8 cellular contexts compared by ENCODE assay signal in genomic region chr2:239143858-239144712, GRCh38.
DNase-seq lines count a peak whose midpoint lies in the region; ATAC-seq and TF ChIP-seq lines count a peak whose summit lies in the region.

No MANE protein-coding gene starts in this region.

- no peak overlapping the region for H3K18ac ChIP-seq in IMR-90 (ENCODE audit: low read depth, low read length)

- H4K91ac ChIP-seq in IMR-90 (ENCODE audit: insufficient read depth, low read depth, low read length): no peak overlapping the region

- H3K4me3 ChIP-seq in IMR-90 (ENCODE audit: insufficient read depth, low read depth, low read length) (no peak overlapping the region), fibroblast of villous mesenchyme (ENCODE audit: low read depth, low read length) (no peak overlapping the region)

- no peaks in the 10 kb centered on the region for H3K9me3 ChIP-seq in IMR-90 (ENCODE audit: control insufficient read depth, insufficient read depth, low read length)

- no peak overlapping the region for H2AK5ac ChIP-seq in IMR-90 (ENCODE audit: low read depth, low read length)

- TF ChIP-seq RAD21 in IMR-90 (IDR thresholded peaks at IDR 0.05; ENCODE audit: low read length): peak; percentile 73

- TF ChIP-seq CTCF in IMR-90 (conservative IDR thresholded peaks at IDR 0.05; ENCODE audit: low read depth, low read length) (peak; percentile 59), fibroblast of villous mesenchyme (IDR thresholded peaks at IDR 0.05; ENCODE audit: insufficient read depth, low read depth, low read length) (peak; percentile 82), osteocyte (IDR thresholded peaks at IDR 0.05) (peak; percentile 71)
- TF ChIP-seq CTCF in activated CD8-positive, alpha-beta T cell treated with anti-CD3 and anti-CD28 coated beads for 36 hours (IDR thresholded peaks at IDR 0.05): peak; percentile 55

- H3K4me1 ChIP-seq in IMR-90 (ENCODE audit: control insufficient read depth, insufficient read depth, low read length): no peaks in the 10 kb centered on the region

- no peak overlapping the region for H3K27ac Mint-ChIP-seq in activated CD8-positive, alpha-beta T cell treated with anti-CD3 and anti-CD28 coated beads for 36 hours
- H3K27ac Mint-ChIP-seq in osteocyte (ENCODE audit: unreplicated experiment): no peak overlapping the region

- no peak overlapping the region for H4K5ac ChIP-seq in IMR-90 (ENCODE audit: low read depth, low read length)

- in situ Hi-C loops in IMR-90 (cut with MboI; ENCODE audit: low sequenced_read_pairs): loop anchor here (25.0 kb wide), 1 partner anchor 843 kb away; no protein-coding TSS in a partner anchor

- no peak overlapping the region for H3K4me2 ChIP-seq in IMR-90 (ENCODE audit: low read depth, low read length)

- H3K23ac ChIP-seq in IMR-90 (ENCODE audit: low read depth, low read length): no peak overlapping the region

- H2AK9ac ChIP-seq in IMR-90 (replicated peaks; ENCODE audit: low read depth, low read length, poor library complexity): peak overlapping the region; percentile 60

- H3K36me3 ChIP-seq in IMR-90 (ENCODE audit: control insufficient read depth, insufficient read depth, low read length): peaks cover 73% of the 10 kb centered on the region

- H3K56ac ChIP-seq in IMR-90 (ENCODE audit: extremely low read depth, insufficient read depth, low read length): no peak overlapping the region

- dilution Hi-C loops in IMR-90 (cut with HindIII; ENCODE audit: low sequenced_read_pairs, unreplicated experiment): no loop called here

- H3K36me3 Mint-ChIP-seq in activated CD8-positive, alpha-beta T cell treated with anti-CD3 and anti-CD28 coated beads for 36 hours (ENCODE audit: low read depth): peaks cover 16% of the 10 kb centered on the region
- H3K36me3 Mint-ChIP-seq in osteocyte (ENCODE audit: unreplicated experiment): peaks cover 2% of the 10 kb centered on the region

- intact Hi-C loops in IMR-90 (cut with micrococcal nuclease): loop anchor here (1.0 to 5.0 kb wide), 2 partner anchors 257 to 848 kb away; partner anchors contain the start of gene HDAC4
- intact Hi-C loops in activated CD8-positive, alpha-beta T cell treated with anti-CD3 and anti-CD28 coated beads for 36 hours (cut with micrococcal nuclease): loop anchor here (10.0 kb wide), 1 partner anchor 111 kb away; no protein-coding TSS in a partner anchor

- H3K9me3 Mint-ChIP-seq in activated CD8-positive, alpha-beta T cell treated with anti-CD3 and anti-CD28 coated beads for 36 hours: no peaks in the 10 kb centered on the region
- H3K9me3 Mint-ChIP-seq in osteocyte (ENCODE audit: unreplicated experiment): no peaks in the 10 kb centered on the region

- no peak overlapping the region for H2BK120ac ChIP-seq in IMR-90 (ENCODE audit: low read depth, low read length)

- ATAC-seq in IMR-90 (ENCODE audit: low read depth) (peak; percentile 98), GM21381 (IDR thresholded peaks at IDR 0.05; ENCODE audit: unreplicated experiment) (no peak)
- ATAC-seq in activated CD8-positive, alpha-beta T cell treated with anti-CD3 and anti-CD28 coated beads for 36 hours: peak; percentile 88

- no peak overlapping the region for H2BK20ac ChIP-seq in IMR-90 (ENCODE audit: low read depth, low read length)

- H3K4me3 Mint-ChIP-seq in activated CD8-positive, alpha-beta T cell treated with anti-CD3 and anti-CD28 coated beads for 36 hours: no peak overlapping the region
- no peak overlapping the region for H3K4me3 Mint-ChIP-seq in osteocyte (ENCODE audit: unreplicated experiment)

- no peaks in the 10 kb centered on the region for H3K79me1 ChIP-seq in IMR-90 (ENCODE audit: low read depth in 1 of 2, low read length in 2 of 2)

- peak overlapping the region; percentile 64 for H2AFZ ChIP-seq in IMR-90 (replicated peaks; ENCODE audit: low read length, poor library complexity)

- 88% methylated on average over 22 of the region's 29 CpGs; no CpG with 5 or more reads in 1 of the 2 experiments for WGBS in IMR-90 (ENCODE audit: extremely low coverage in 2 of 2, insufficient read length in 1 of 2), 2 experiments

- POLR2A ChIA-PET in IMR-90 (lab: Charles Lee; ENCODE audit: unreplicated experiment): no interaction called here
- POLR2A ChIA-PET in activated CD8-positive, alpha-beta T cell treated with anti-CD3 and anti-CD28 coated beads for 36 hours (lab: Charles Lee): interaction anchor here (0.6 kb wide), 1 partner anchor 26 kb away, joined by 3 read pairs; no protein-coding TSS in a partner anchor

- H4K8ac ChIP-seq in IMR-90 (ENCODE audit: low read depth in 2 of 2, low read length in 2 of 2): no peak overlapping the region

- H3K27me3 ChIP-seq in IMR-90 (ENCODE audit: control insufficient read depth, insufficient read depth, low read length): no peaks in the 10 kb centered on the region

- DNase-seq in NCI-H1417 (lab: John Stamatoyannopoulos, UW) (peak; percentile 3 to 50 (median 8)), NCI-H1417 treated with DMSO at 0.1 percent for 48 hours (lab: John Stamatoyannopoulos, UW) (no peak), IMR-90 (peak; percentile 53), fibroblast of villous mesenchyme (ENCODE audit: low read depth) (peak; percentile 65), osteocyte (ENCODE audit: extremely low spot score, unreplicated experiment) (no peak), NOMO-1 treated with DMSO at 0.1 percent for 48 hours (lab: John Stamatoyannopoulos, UW; ENCODE audit: unreplicated experiment) (no peak)
- DNase-seq in activated CD8-positive, alpha-beta T cell treated with anti-CD3 and anti-CD28 coated beads for 36 hours: peak; percentile 44

- CTCF ChIA-PET in IMR-90 (lab: Yijun Ruan, JAX): interaction anchor here (1.1 to 1.3 kb wide), 2 partner anchors 8 to 847 kb away, joined by 3 to 4 read pairs; no protein-coding TSS in a partner anchor
- CTCF ChIA-PET in activated CD8-positive, alpha-beta T cell treated with anti-CD3 and anti-CD28 coated beads for 36 hours (lab: Charles Lee): interaction anchor here (0.6 to 3.1 kb wide), 17 partner anchors 9 to 255 kb away, joined by 3 to 10 read pairs (median 3); no protein-coding TSS in a partner anchor

- no TSS peak for BruUV-seq in IMR-90 (replicated peaks; lab: Mats Ljungman, UMichigan)

- no peak overlapping the region for H3K14ac ChIP-seq in IMR-90 (replicated peaks; ENCODE audit: low read depth, low read length)

- H3K9ac ChIP-seq in IMR-90 (ENCODE audit: low read depth, low read length): no peak overlapping the region

- H3K9me1 ChIP-seq in IMR-90 (ENCODE audit: insufficient read depth, low read length): 0 out of 2 replicates have a peak, but pooled peaks cover 3% of the 10 kb centered on the region

- H3K27ac ChIP-seq in IMR-90 (ENCODE audit: insufficient read depth, low read length): no peak overlapping the region

- H3K4me1 Mint-ChIP-seq in activated CD8-positive, alpha-beta T cell treated with anti-CD3 and anti-CD28 coated beads for 36 hours (ENCODE audit: low read depth): no peaks in the 10 kb centered on the region
- no peaks in the 10 kb centered on the region for H3K4me1 Mint-ChIP-seq in osteocyte (ENCODE audit: unreplicated experiment)

- H2BK15ac ChIP-seq in IMR-90 (ENCODE audit: low read depth, low read length): no peak overlapping the region

- no peak for TF ChIP-seq POLR2A in IMR-90 (IDR thresholded peaks at IDR 0.05; ENCODE audit: low read depth, low read length)

- H4K20me1 ChIP-seq in IMR-90 (ENCODE audit: insufficient read depth, low read length): peaks cover 3% of the 10 kb centered on the region

- no peaks in the 10 kb centered on the region for H3K27me3 Mint-ChIP-seq in activated CD8-positive, alpha-beta T cell treated with anti-CD3 and anti-CD28 coated beads for 36 hours
- no peaks in the 10 kb centered on the region for H3K27me3 Mint-ChIP-seq in osteocyte (ENCODE audit: unreplicated experiment)

- no peak overlapping the region; the same call in 1 of the 2 replicates for H3K4ac ChIP-seq in IMR-90 (ENCODE audit: low read depth, low read length)

- H2BK5ac ChIP-seq in IMR-90 (ENCODE audit: low read depth, low read length, poor library complexity, severe bottlenecking): no peak overlapping the region

TF ChIP-seq in IMR-90, 13 proteins besides CTCF, POLR2A, EP300 and RAD21:
- TF ChIP-seq MXI1 (IDR thresholded peaks at IDR 0.05; ENCODE audit: borderline replicate concordance, low read depth, low read length): no peak
- no peak for TF ChIP-seq MAFK (IDR thresholded peaks at IDR 0.05; ENCODE audit: low read depth, low read length)
- no peak for TF ChIP-seq ELK1 (IDR thresholded peaks at IDR 0.05; ENCODE audit: borderline replicate concordance, low read depth, low read length)
- TF ChIP-seq MAZ (IDR thresholded peaks at IDR 0.05; ENCODE audit: borderline replicate concordance, low read depth, low read length): peak; percentile 29; the same call in 1 of the 2 replicates
- no peak for TF ChIP-seq RFX5 (IDR thresholded peaks at IDR 0.05; ENCODE audit: low read depth, low read length)
- peak; percentile 65 for TF ChIP-seq SMC3 (IDR thresholded peaks at IDR 0.05; ENCODE audit: low read depth, low read length)
- no peak for TF ChIP-seq BHLHE40 (IDR thresholded peaks at IDR 0.05; ENCODE audit: low read depth, low read length)
- no peak for TF ChIP-seq CEBPB (IDR thresholded peaks at IDR 0.05; ENCODE audit: low read depth, low read length)
- no peak for TF ChIP-seq USF2 (IDR thresholded peaks at IDR 0.05; ENCODE audit: low read depth, low read length)
- no peak for TF ChIP-seq RCOR1 (IDR thresholded peaks at IDR 0.05; ENCODE audit: insufficient replicate concordance, low read length)
- no peak for TF ChIP-seq NFE2L2 (IDR thresholded peaks at IDR 0.05; ENCODE audit: low read depth, low read length)
- no peak for TF ChIP-seq FOS (IDR thresholded peaks at IDR 0.05; ENCODE audit: low read depth, low read length)

Comparison
In these comparisons a context has a peak if more than half of its experiments do, and no peak if none do; other contexts are left out.
1. DNase-seq: peak in NCI-H1417 (3 of 3), IMR-90 (single experiment), activated CD8-positive, alpha-beta T cell treated with anti-CD3 and anti-CD28 coated beads for 36 hours (single experiment) and fibroblast of villous mesenchyme (single experiment); none in NCI-H1417 treated with DMSO at 0.1 percent for 48 hours (single experiment), osteocyte (single experiment) and NOMO-1 treated with DMSO at 0.1 percent for 48 hours (single experiment).
2. Peak in every context shown above with its lines, with median percentiles within 50 percentile points of each other: CTCF ChIP-seq.